In the genomic region with DNA sequence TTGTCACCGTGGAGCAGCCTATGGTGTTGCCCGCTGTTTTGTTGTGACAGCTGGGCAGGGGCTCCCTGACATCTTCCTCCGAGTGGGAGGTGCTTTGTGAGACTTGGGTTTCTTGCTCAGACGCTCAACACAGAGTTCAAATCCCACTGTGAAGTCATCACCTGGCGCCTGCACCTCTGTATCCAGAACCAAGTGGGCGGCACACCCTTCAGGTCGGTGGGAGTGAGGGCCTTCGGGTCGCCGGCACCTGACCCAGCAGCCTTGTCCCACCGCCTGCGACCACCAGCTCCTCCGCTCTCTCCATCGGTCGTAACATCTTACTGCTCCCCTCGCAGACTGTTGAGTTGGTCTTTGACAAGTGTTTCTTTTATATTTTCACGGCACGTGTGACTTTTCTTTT, we compare ENCODE assay signal across 20 cellular contexts. TPM values are rescaled to one million over a fixed set of nuclear protein-coding genes. Genes with fewer than 3 reads are reported as not detected.
A peak's percentile ranks its signal among the peaks of the same experiment; 100 is the strongest.
DNase-seq lines count a peak whose midpoint lies in the region; ATAC-seq, FAIRE-seq and TF ChIP-seq lines count a peak whose summit lies in the region.
"Had no signal": no experiment of that assay in that cellular context is flagged by ENCODE, and none has a peak within 500 bp of the region (broad histone marks: within the 10 kb centered on the region; RNA-seq: fewer than 3 reads in every experiment).

No MANE protein-coding gene starts in this region.

- no peak overlapping the region for H3K4me3 ChIP-seq in BLaER1 treated with 17β-estradiol and CSF1 and Interleukin-3, amounts not matched to agents 10 nM and 100 nM
- no peak overlapping the region for H3K4me3 ChIP-seq in astrocyte (ENCODE audit: insufficient read depth, low read depth, low read length)
- H3K4me3 ChIP-seq in sigmoid colon, result no peak overlapping the region
- no peak overlapping the region for H3K4me3 ChIP-seq in HAP-1
- H3K4me3 ChIP-seq: Peyer's patch had no signal

- H3K79me2 ChIP-seq in astrocyte (ENCODE audit: insufficient read depth, low read length), result no peaks in the 10 kb centered on the region

- no peaks in the 10 kb centered on the region; a peak in 1 of 22 replicates for H4K20me1 ChIP-seq in BLaER1 treated with 17β-estradiol and CSF1 and Interleukin-3, amounts not matched to agents 10 nM and 100 nM
- no peaks in the 10 kb centered on the region for H4K20me1 ChIP-seq in astrocyte (ENCODE audit: insufficient read depth, low read length)

- peaks cover 8% of the 10 kb centered on the region for H3K9me3 Mint-ChIP-seq in astrocyte (ENCODE audit: unreplicated experiment)
- H3K9me3 Mint-ChIP-seq: CD8-positive, alpha-beta T cell had no signal

- TF ChIP-seq CTCF in astrocyte (IDR thresholded peaks at IDR 0.05; ENCODE audit: insufficient read depth, low read depth, low read length), result no peak
- TF ChIP-seq CTCF in sigmoid colon (IDR thresholded peaks at IDR 0.05), result no peak

- no peak overlapping the region for H2AFZ ChIP-seq in astrocyte (ENCODE audit: low read depth, low read length)

- H3K36me3 Mint-ChIP-seq in astrocyte (ENCODE audit: low read depth, unreplicated experiment), result peaks cover 13% of the 10 kb centered on the region
- H3K36me3 Mint-ChIP-seq: CD8-positive, alpha-beta T cell had no signal

- H3K9ac ChIP-seq in BLaER1 treated with 17β-estradiol and CSF1 and Interleukin-3, amounts not matched to agents 10 nM and 100 nM, result no peak overlapping the region
- H3K9ac ChIP-seq in astrocyte (ENCODE audit: low read length), result no peak overlapping the region
- H3K9ac ChIP-seq: KMS-11 had no signal

- H3K4me1 Mint-ChIP-seq in astrocyte (ENCODE audit: low read depth, unreplicated experiment), result peaks cover 7% of the 10 kb centered on the region

- no peak overlapping the region for H3K27ac ChIP-seq in BLaER1 treated with 17β-estradiol and CSF1 and Interleukin-3, amounts not matched to agents 10 nM and 100 nM
- H3K27ac ChIP-seq in astrocyte (ENCODE audit: low read depth, low read length) (no peak overlapping the region), sigmoid colon (no peak overlapping the region)
- H3K27ac ChIP-seq: 22Rv1, KMS-11, Peyer's patch had no signal

- peaks cover 0 to 47% (median 5%) of the 10 kb centered on the region in 11 experiments; a peak in 10 of 22 replicates for H3K27me3 ChIP-seq in BLaER1 treated with 17β-estradiol and CSF1 and Interleukin-3, amounts not matched to agents 10 nM and 100 nM
- H3K27me3 ChIP-seq in astrocyte (ENCODE audit: insufficient read depth, low read length), result no peaks in the 10 kb centered on the region
- H3K27me3 ChIP-seq in sigmoid colon, result peaks cover 0 to 10% (median 0%) of the 10 kb centered on the region in 3 donors
- H3K27me3 ChIP-seq in HAP-1 (ENCODE audit: low read depth), result no peaks in the 10 kb centered on the region
- H3K27me3 ChIP-seq: BE2C, Peyer's patch had no signal

- FAIRE-seq in astrocyte (lab: Jason Lieb, UNC), result no peak
- FAIRE-seq: GM19239, H54, HepG2 had no signal

- intact Hi-C loops in sigmoid colon (cut with DNase I), result no loop called here

- no peak for TF ChIP-seq EP300 in sigmoid colon (IDR thresholded peaks at IDR 0.05)

- H3K36me3 ChIP-seq in BLaER1 treated with 17β-estradiol and CSF1 and Interleukin-3, amounts not matched to agents 10 nM and 100 nM, result no peaks in the 10 kb centered on the region
- H3K36me3 ChIP-seq in astrocyte (ENCODE audit: insufficient read depth, low read length) (no peaks in the 10 kb centered on the region), sigmoid colon (no peaks in the 10 kb centered on the region), HAP-1 (replicated peaks) (no peaks in the 10 kb centered on the region)
- H3K36me3 ChIP-seq: BE2C, Peyer's patch had no signal

- peaks cover 8% of the 10 kb centered on the region for H3K27me3 Mint-ChIP-seq in astrocyte (ENCODE audit: low read depth, unreplicated experiment)

- peak overlapping the region in 6 of 11 experiments; percentile 82 to 97 (median 89); a peak in 7 of 22 replicates for H3K4me2 ChIP-seq in BLaER1 treated with 17β-estradiol and CSF1 and Interleukin-3, amounts not matched to agents 10 nM and 100 nM
- H3K4me2 ChIP-seq in astrocyte (ENCODE audit: low read length), result no peak overlapping the region
- H3K4me2 ChIP-seq: KMS-11 had no signal

- DNase-seq in NCI-H2171 treated with DMSO at 0.1 percent for 48 hours (lab: John Stamatoyannopoulos, UW), result peak; percentile 23
- DNase-seq in NCI-H2171 (lab: John Stamatoyannopoulos, UW), result no peak
- no peak for DNase-seq in astrocyte (ENCODE audit: low read depth)
- peak; percentile 33 for DNase-seq in sigmoid colon
- no peak for DNase-seq in midbrain (lab: John Stamatoyannopoulos, UW)
- no peak for DNase-seq in HAP-1 (ENCODE audit: low spot score in 2 of 2)
- DNase-seq: BE2C, NCI-H1092 treated with DMSO at 0.1 percent for 48 hours, NCI-H226, NCI-H524 treated with DMSO at 0.1 percent for 48 hours, Right ventricle myocardium superior had no signal

- WGBS in sigmoid colon, 2 donors, result 90 to 91% methylated on average over 18 of the region's 18 CpGs

- in situ Hi-C loops in HAP-1 (cut with MboI; ENCODE audit: low sequenced_read_pairs), result no loop called here

- no peak for TF ChIP-seq POLR2A in sigmoid colon (IDR thresholded peaks at IDR 0.05)

- peaks cover 44 to 59% (median 47%) of the 10 kb centered on the region in 10 experiments for H3K4me1 ChIP-seq in BLaER1 treated with 17β-estradiol and CSF1 and Interleukin-3, amounts not matched to agents 10 nM and 100 nM
- H3K4me1 ChIP-seq in astrocyte (ENCODE audit: insufficient read depth, low read length), result peaks cover 10% of the 10 kb centered on the region
- peaks cover 0 to 5% (median 1%) of the 10 kb centered on the region in 4 donors for H3K4me1 ChIP-seq in sigmoid colon
- H3K4me1 ChIP-seq in HAP-1, result peaks cover 3% of the 10 kb centered on the region
- H3K4me1 ChIP-seq: BE2C had no signal

- ATAC-seq in HG02885 (IDR thresholded peaks at IDR 0.05; ENCODE audit: poor library complexity, unreplicated experiment), result no peak
- ATAC-seq: CD8-positive, alpha-beta T cell; HepG2 had no signal

- H3K4me3 Mint-ChIP-seq in astrocyte (ENCODE audit: unreplicated experiment), result peak overlapping the region; percentile 29
- H3K4me3 Mint-ChIP-seq: CD8-positive, alpha-beta T cell had no signal

- H3K27ac Mint-ChIP-seq in astrocyte (ENCODE audit: unreplicated experiment), result no peak overlapping the region
- H3K27ac Mint-ChIP-seq: CD8-positive, alpha-beta T cell had no signal

- H3K9me3 ChIP-seq in BLaER1 treated with 17β-estradiol and CSF1 and Interleukin-3, amounts not matched to agents 10 nM and 100 nM (replicated peaks in 1 of 11), result no peaks in the 10 kb centered on the region
- H3K9me3 ChIP-seq in astrocyte (ENCODE audit: insufficient read depth, low read depth, low read length) (no peaks in the 10 kb centered on the region), sigmoid colon (no peaks in the 10 kb centered on the region), HAP-1 (no peaks in the 10 kb centered on the region)
- H3K9me3 ChIP-seq: BE2C, Peyer's patch had no signal

RNA-seq across cellular contexts. Expression of a gene that starts 37.6 kb away (rescaled TPM):
- total RNA-seq in astrocyte, result 36.7 and 37.9 TPM in 2 replicates
- 10 to 100 TPM; 45.7 to 68.7 (median 48.5) TPM for total RNA-seq in sigmoid colon
- 10 to 100 TPM; 18.6 to 60.9 (median 36.1) TPM for polyA plus RNA-seq in sigmoid colon

Comparison
In these comparisons a context has a peak if more than half of its experiments do, and no peak if none do; other contexts are left out.
1. DNase-seq: peak in NCI-H2171 treated with DMSO at 0.1 percent for 48 hours (single experiment) and sigmoid colon (single experiment); none in NCI-H2171 (single experiment), astrocyte (single experiment), midbrain (single experiment) and HAP-1 (0 of 2).